ENCODE assay signal across 23 cellular contexts in the genomic region with DNA sequence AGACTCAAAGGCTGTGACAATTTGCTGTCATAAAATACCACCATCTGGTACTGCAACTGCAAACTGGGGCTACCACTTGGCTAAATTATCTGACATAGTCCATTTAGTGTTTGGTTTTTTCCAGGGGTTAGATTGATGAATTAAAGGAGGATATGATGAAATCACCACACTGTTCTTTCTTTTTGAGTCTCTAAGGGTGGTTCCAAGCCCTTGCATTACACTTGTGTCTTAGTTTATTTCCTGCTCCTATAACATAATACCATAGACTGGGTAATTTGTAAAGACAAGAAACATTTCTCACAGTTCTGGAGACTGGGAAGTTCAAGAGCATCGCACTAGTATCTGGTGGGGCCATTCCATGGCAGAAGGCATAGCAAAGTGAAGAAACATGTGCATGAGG. TPM values are rescaled to one million over a fixed set of nuclear protein-coding genes. Genes with fewer than 3 reads are reported as not detected.
"Had no signal": no experiment of that assay in that cellular context is flagged by ENCODE, and none has a peak within 500 bp of the region (broad histone marks: within the 10 kb centered on the region; RNA-seq: fewer than 3 reads in every experiment).

No MANE protein-coding gene starts in this region.

- H3K27ac Mint-ChIP-seq: activated B cell treated with CpG ODN at 0.5 μM for 24 hours; activated T-helper 1 cell treated with anti-CD3 and anti-CD28 coated beads, Interleukin-12 subunit alpha, Interleukin-12 subunit beta, Interleukin-2, Interleukin-4 antibody, amounts not matched to agents 30 ng/mL and 10 ng/mL and 1 ng/mL, durations not matched to agents 14 hours and 24 hours and 36 hours; brain had no signal

- H3K4me3 Mint-ChIP-seq: activated B cell treated with CpG ODN at 0.5 μM for 24 hours; activated T-helper 1 cell treated with anti-CD3 and anti-CD28 coated beads, Interleukin-12 subunit alpha, Interleukin-12 subunit beta, Interleukin-2, Interleukin-4 antibody, amounts not matched to agents 30 ng/mL and 10 ng/mL and 1 ng/mL, durations not matched to agents 14 hours and 24 hours and 36 hours; brain; central memory CD8-positive, alpha-beta T cell had no signal

- ATAC-seq: K562, PC-3, SK-N-SH treated with all-trans-retinoic acid at 6 μM for 48 hours had no signal

- H3K27me3 Mint-ChIP-seq: activated B cell treated with CpG ODN at 0.5 μM for 24 hours; central memory CD8-positive, alpha-beta T cell had no signal

- H3K36me3 Mint-ChIP-seq: brain had no signal

- DNase-seq: activated B cell treated with CpG ODN at 0.5 μM for 24 hours; activated CD4-positive, alpha-beta T cell treated with anti-CD3 and anti-CD28 coated beads for 1 hour; activated CD4-positive, alpha-beta T cell treated with anti-CD3 and anti-CD28 coated beads, Interleukin-2, amount 50 U/mL, for 1 hour; activated CD8-positive, alpha-beta memory T cell treated with anti-CD3 and anti-CD28 coated beads for 24 hours; activated gamma-delta T cell; activated naive CD4-positive, alpha-beta T cell treated with anti-CD3 and anti-CD28 coated beads, Interleukin-2, amount 50 U/mL, for 16 hours; amygdala; Kasumi-1; NCI-H1048; NCI-H146; NCI-H187 treated with DMSO at 0.1 percent for 48 hours; NCI-H2081 treated with DMSO at 0.1 percent for 48 hours; NCI-H446; NCI-H524; PC-3; SHP77; SW 1271; T1000 had no signal

- H3K4me1 Mint-ChIP-seq: activated B cell treated with CpG ODN at 0.5 μM for 24 hours, brain had no signal

RNA-seq across cellular contexts. Expression of a gene that starts 32.0 kb away (rescaled TPM):
- total RNA-seq: PC-3 had no signal

RNA-seq across cellular contexts. Expression of a gene that starts 43.2 kb away (rescaled TPM):
- total RNA-seq: K562 had no signal
